In genomic region chr7:143379607-143380263, GRCh38 we compare ENCODE assay signal across 8 cellular contexts. TPM values are rescaled to one million over a fixed set of nuclear protein-coding genes. Genes with fewer than 3 reads are reported as not detected.
DNase-seq lines count a peak whose midpoint lies in the region; TF ChIP-seq lines count a peak whose summit lies in the region.

No MANE protein-coding gene starts in this region.

- no peaks in the 10 kb centered on the region for H4K20me1 ChIP-seq in SU-DHL-6 (ENCODE audit: low read depth, low read length)

- no peak for DNase-seq in BJ (ENCODE audit: low read depth)
- DNase-seq in foreskin fibroblast, result no peak
- DNase-seq in retinal pigment epithelial cell (ENCODE audit: low read depth), result no peak
- no peak for DNase-seq in inferior parietal cortex (ENCODE audit: extremely low spot score)
- no peak for DNase-seq in putamen (ENCODE audit: low spot score)
- DNase-seq in NCI-H146 treated with DMSO at 0.1 percent for 48 hours (lab: John Stamatoyannopoulos, UW; ENCODE audit: unreplicated experiment), result no peak

- no peaks in the 10 kb centered on the region for H3K27me3 ChIP-seq in BJ (ENCODE audit: control insufficient read depth, insufficient read depth, low read length)
- no peaks in the 10 kb centered on the region for H3K27me3 ChIP-seq in SU-DHL-6 (ENCODE audit: low read length)

- peak overlapping the region; percentile 85 for H3K4me3 ChIP-seq in BJ (ENCODE audit: low read depth, low read length)
- peak overlapping the region; percentile 85; the same call in 1 of the 2 replicates for H3K4me3 ChIP-seq in HEK293 (ENCODE audit: low read depth, low read length)
- H3K4me3 ChIP-seq in SU-DHL-6 (ENCODE audit: insufficient read depth, low read length, poor library complexity, severe bottlenecking), result peak overlapping the region; percentile 65
- H3K4me3 ChIP-seq in foreskin fibroblast (ENCODE audit: low read depth in 1 of 2, low read length in 2 of 2), result peak overlapping the region; percentile 77 to 95
- H3K4me3 ChIP-seq in retinal pigment epithelial cell (ENCODE audit: low read length), result peak overlapping the region; percentile 93

- no peak overlapping the region; the same call in 1 of the 2 replicates for H3K27ac ChIP-seq in HEK293 (ENCODE audit: extremely low read depth, low read depth, low read length)
- H3K27ac ChIP-seq in SU-DHL-6 (ENCODE audit: low read depth, low read length), result no peak overlapping the region

- H2AFZ ChIP-seq in SU-DHL-6 (ENCODE audit: low read depth, low read length, severe bottlenecking), result peak overlapping the region; percentile 95

- TF ChIP-seq CTCF in BJ (IDR thresholded peaks at IDR 0.05; ENCODE audit: insufficient read depth, low read depth, low read length) (no peak), HEK293 (tag by site-specific recombination; IDR thresholded peaks at IDR 0.05) (no peak), SU-DHL-6 (IDR thresholded peaks at IDR 0.05; ENCODE audit: insufficient read depth, low read length, poor library complexity, severe bottlenecking) (no peak), foreskin fibroblast (IDR thresholded peaks at IDR 0.05; ENCODE audit: low read depth, low read length) (no peak), retinal pigment epithelial cell (conservative IDR thresholded peaks at IDR 0.05; ENCODE audit: low read depth, low read length) (no peak)

- H3K4me2 ChIP-seq in SU-DHL-6 (ENCODE audit: low read depth, low read length, poor library complexity, severe bottlenecking), result peak overlapping the region; percentile 77

- H3K9me3 ChIP-seq in HEK293 (ENCODE audit: control insufficient read depth, insufficient read depth, low read depth, low read length), result no peaks in the 10 kb centered on the region
- H3K9me3 ChIP-seq in SU-DHL-6 (ENCODE audit: insufficient read depth, low read length), result no peaks in the 10 kb centered on the region

- no peaks in the 10 kb centered on the region for H3F3A ChIP-seq in SU-DHL-6 (ENCODE audit: insufficient read depth)

- H3K4me1 ChIP-seq in HEK293 (ENCODE audit: control insufficient read depth, insufficient read depth, low read length), result peaks cover 3% of the 10 kb centered on the region; the same call in 1 of the 2 replicates

- POLR2A ChIA-PET in BJ (lab: Charles Lee) (interaction anchor here (0.5 to 1.0 kb wide), 5 partner anchors 11 to 363 kb away, joined by 3 to 16 read pairs (median 3); no protein-coding TSS in a partner anchor), HEK293 (lab: Yijun Ruan, JAX) (interaction anchor here (0.7 to 3.0 kb wide), 7 partner anchors 10 to 100 kb away, joined by 3 to 13 read pairs (median 5); partner anchors contain the start of genes CASP2 and EPHA1)

- H3K36me3 ChIP-seq in BJ (ENCODE audit: control insufficient read depth, insufficient read depth, low read length) (peaks cover 12% of the 10 kb centered on the region), HEK293 (ENCODE audit: control insufficient read depth in 2 of 2, insufficient read depth in 1 of 2, low read length in 2 of 2) (peaks cover 0 to 23% of the 10 kb centered on the region in 2 experiments; a peak in 1 of 3 replicates), SU-DHL-6 (ENCODE audit: low read length) (no peaks in the 10 kb centered on the region)

- no peaks in the 10 kb centered on the region for H3K9me2 ChIP-seq in SU-DHL-6 (replicated peaks; ENCODE audit: insufficient read depth, low read length)

- H3K79me2 ChIP-seq in SU-DHL-6 (ENCODE audit: insufficient read depth, low read length), result no peaks in the 10 kb centered on the region

- peak overlapping the region; percentile 69 for H3K9ac ChIP-seq in SU-DHL-6 (ENCODE audit: low read length)

- CTCF ChIA-PET in BJ (lab: Yijun Ruan, JAX) (interaction anchor here (0.8 to 3.4 kb wide), 19 partner anchors 10 to 140 kb away, joined by 3 to 30 read pairs (median 4); partner anchors contain the start of gene EPHA1), HEK293 (lab: Yijun Ruan, JAX) (interaction anchor here (0.6 to 2.9 kb wide), 18 partner anchors 9 to 557 kb away, joined by 3 to 43 read pairs (median 6); partner anchors contain the start of gene FAM131B)

TF ChIP-seq in HEK293, 187 proteins besides CTCF, POLR2A, EP300 and RAD21:
- no peak for TF ChIP-seq ZNF423 (tag by site-specific recombination; IDR thresholded peaks at IDR 0.05)
- no peak for TF ChIP-seq ZNF677 (tag by site-specific recombination; IDR thresholded peaks at IDR 0.05)
- TF ChIP-seq ZNF2 (tag by site-specific recombination; IDR thresholded peaks at IDR 0.05), result no peak
- no peak for TF ChIP-seq ZSCAN16 (tag by site-specific recombination; IDR thresholded peaks at IDR 0.05)
- TF ChIP-seq, protein P1, sequence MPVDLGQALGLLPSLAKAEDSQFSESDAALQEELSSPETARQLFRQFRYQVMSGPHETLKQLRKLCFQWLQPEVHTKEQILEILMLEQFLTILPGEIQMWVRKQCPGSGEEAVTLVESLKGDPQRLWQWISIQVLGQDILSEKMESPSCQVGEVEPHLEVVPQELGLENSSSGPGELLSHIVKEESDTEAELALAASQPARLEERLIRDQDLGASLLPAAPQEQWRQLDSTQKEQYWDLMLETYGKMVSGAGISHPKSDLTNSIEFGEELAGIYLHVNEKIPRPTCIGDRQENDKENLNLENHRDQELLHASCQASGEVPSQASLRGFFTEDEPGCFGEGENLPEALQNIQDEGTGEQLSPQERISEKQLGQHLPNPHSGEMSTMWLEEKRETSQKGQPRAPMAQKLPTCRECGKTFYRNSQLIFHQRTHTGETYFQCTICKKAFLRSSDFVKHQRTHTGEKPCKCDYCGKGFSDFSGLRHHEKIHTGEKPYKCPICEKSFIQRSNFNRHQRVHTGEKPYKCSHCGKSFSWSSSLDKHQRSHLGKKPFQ (tag by site-specific recombination; IDR thresholded peaks at IDR 0.05), result peak; percentile 49; the same call in 1 of the 2 replicates
- TF ChIP-seq ZNF24 (tag by site-specific recombination; IDR thresholded peaks at IDR 0.05), result no peak
- no peak for TF ChIP-seq ATF2 (tag by site-specific recombination; IDR thresholded peaks at IDR 0.05; ENCODE audit: low read depth)
- TF ChIP-seq ZNF157 (tag by site-specific recombination; IDR thresholded peaks at IDR 0.05), result no peak
- no peak for TF ChIP-seq ZNF792 (tag by site-specific recombination; IDR thresholded peaks at IDR 0.05)
- no peak for TF ChIP-seq ZIC2 (tag by site-specific recombination; IDR thresholded peaks at IDR 0.05)
- TF ChIP-seq ZNF394 (tag by site-specific recombination; IDR thresholded peaks at IDR 0.05; ENCODE audit: borderline replicate concordance), result no peak
- TF ChIP-seq ZNF362 (tag by site-specific recombination; IDR thresholded peaks at IDR 0.05), result peak; percentile 90
- 0 out of 2 replicates have a peak, but pooled peaks have one; percentile 42 for TF ChIP-seq ZNF10 (tag by site-specific recombination; IDR thresholded peaks at IDR 0.05)

RNA-seq across cellular contexts. Expression of gene ZYX, which starts 1.4 kb away (rescaled TPM):
- 44.8 and 69.9 TPM in 2 replicates for polyA plus RNA-seq in BJ (2011; rRNA removed)
- polyA minus RNA-seq in BJ (2011; rRNA and poly(A)+ RNA removed), result 115 and 240 TPM in 2 replicates

RNA-seq across cellular contexts. Expression of gene FAM131B, which starts 17.2 kb away (rescaled TPM):
- polyA plus RNA-seq in BJ (2011; rRNA removed), result 2.0 and 2.9 TPM in 2 replicates
- polyA minus RNA-seq in BJ (2011; rRNA and poly(A)+ RNA removed), result 3.6 and 4.5 TPM in 2 replicates

RNA-seq across cellular contexts. Expression of gene EPHA1, which starts 28.9 kb away (rescaled TPM):
- polyA plus RNA-seq in BJ (2011; rRNA removed), result 0.05 TPM in 1 of 2 replicates, not detected in the other
- not detected in 2 replicates for polyA minus RNA-seq in BJ (2011; rRNA and poly(A)+ RNA removed)
